ENCODE assay signal across 14 cellular contexts in the genomic region with DNA sequence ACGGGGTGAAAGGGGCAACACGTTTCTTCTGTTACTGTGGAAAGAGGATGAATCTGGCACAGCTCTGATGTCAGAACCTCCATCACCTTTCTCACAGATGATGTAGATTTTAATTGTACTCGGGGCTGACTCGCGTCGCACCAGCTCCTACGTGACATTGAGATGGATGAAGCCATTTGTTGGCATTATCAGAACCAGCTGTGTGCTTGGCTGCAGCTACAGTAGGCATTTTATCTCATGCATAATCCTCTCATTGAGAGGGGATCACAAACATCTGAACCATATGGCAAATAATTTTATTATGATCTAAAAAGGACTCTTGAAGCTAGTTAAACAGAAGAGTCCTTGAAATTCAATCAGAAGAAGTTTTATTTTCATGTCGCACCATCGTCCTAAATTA.
"Had no signal": no experiment of that assay in that cellular context is flagged by ENCODE, and none has a peak within 500 bp of the region (broad histone marks: within the 10 kb centered on the region; RNA-seq: fewer than 3 reads in every experiment).

No MANE protein-coding gene starts in this region.

- H3K36me3 ChIP-seq: esophagus squamous epithelium had no signal

- H3K9me3 ChIP-seq: esophagus squamous epithelium had no signal

- H3K4me3 ChIP-seq: esophagus squamous epithelium had no signal

- H3K4me1 ChIP-seq: esophagus squamous epithelium, foreskin keratinocyte had no signal

- H3K4me1 Mint-ChIP-seq: activated CD4-positive, alpha-beta T cell treated with anti-CD3 and anti-CD28 coated beads for 36 hours had no signal

- H3K27ac ChIP-seq: esophagus squamous epithelium, foreskin keratinocyte, VCaP had no signal

- DNase-seq: activated CD4-positive, alpha-beta T cell treated with anti-CD3 and anti-CD28 coated beads for 36 hours; activated CD8-positive, alpha-beta T cell treated with anti-CD3 and anti-CD28 coated beads, Interleukin-2, amount 10 ng/mL, durations not matched to agents 7 days and 5 days; activated naive CD4-positive, alpha-beta T cell treated with Interleukin-2 at 50 U/mL for 16 hours; esophagus squamous epithelium; foreskin keratinocyte; head of caudate nucleus; stimulated activated CD4-positive, alpha-beta T cell treated with anti-CD3 and anti-CD28 coated beads, Interleukin-2, amount 100 ng/mL, for 48 hours; stimulated activated CD8-positive, alpha-beta memory T cell treated with anti-CD3 and anti-CD28 coated beads, Interleukin-4, amount 100 ng/mL, for 48 hours; T1000 had no signal

- H3K27me3 Mint-ChIP-seq: activated CD4-positive, alpha-beta T cell treated with anti-CD3 and anti-CD28 coated beads for 36 hours; natural killer cell treated with Interleukin-12 subunit alpha and Interleukin-12 subunit beta and Interleukin-15 and Interleukin-18, amount 100 ng/mL, for 72 hours; stimulated activated naive CD8-positive, alpha-beta T cell treated with anti-CD3 and anti-CD28 coated beads, Interleukin-15, Interleukin-2, amounts not matched to agents 100 ng/mL and 50 ng/mL, for 24 hours had no signal

- H3K36me3 Mint-ChIP-seq: natural killer cell treated with Interleukin-12 subunit alpha and Interleukin-12 subunit beta and Interleukin-15 and Interleukin-18, amount 100 ng/mL, for 72 hours had no signal

- H3K27ac Mint-ChIP-seq: activated CD4-positive, alpha-beta T cell treated with anti-CD3 and anti-CD28 coated beads for 36 hours; activated CD8-positive, alpha-beta T cell treated with anti-CD3 and anti-CD28 coated beads, Interleukin-2, amount 10 ng/mL, durations not matched to agents 7 days and 5 days; activated T-helper 1 cell treated with anti-CD3 and anti-CD28 coated beads, Interleukin-12 subunit alpha, Interleukin-12 subunit beta, Interleukin-2, Interleukin-4 antibody, amounts not matched to agents 30 ng/mL and 10 ng/mL and 1 ng/mL, durations not matched to agents 14 hours and 24 hours and 36 hours; natural killer cell treated with Interleukin-12 subunit alpha and Interleukin-12 subunit beta and Interleukin-15 and Interleukin-18, amount 100 ng/mL, for 72 hours; stimulated activated naive CD8-positive, alpha-beta T cell treated with anti-CD3 and anti-CD28 coated beads, Interleukin-15, Interleukin-2, amounts not matched to agents 100 ng/mL and 50 ng/mL, for 24 hours had no signal

- H3K4me3 Mint-ChIP-seq: activated CD4-positive, alpha-beta T cell treated with anti-CD3 and anti-CD28 coated beads for 36 hours; activated CD8-positive, alpha-beta T cell treated with anti-CD3 and anti-CD28 coated beads, Interleukin-2, amount 10 ng/mL, durations not matched to agents 7 days and 5 days; activated T-helper 1 cell treated with anti-CD3 and anti-CD28 coated beads, Interleukin-12 subunit alpha, Interleukin-12 subunit beta, Interleukin-2, Interleukin-4 antibody, amounts not matched to agents 30 ng/mL and 10 ng/mL and 1 ng/mL, durations not matched to agents 14 hours and 24 hours and 36 hours; natural killer cell treated with Interleukin-12 subunit alpha and Interleukin-12 subunit beta and Interleukin-15 and Interleukin-18, amount 100 ng/mL, for 72 hours; stimulated activated naive CD8-positive, alpha-beta T cell treated with anti-CD3 and anti-CD28 coated beads, Interleukin-15, Interleukin-2, amounts not matched to agents 100 ng/mL and 50 ng/mL, for 24 hours had no signal

- ATAC-seq: activated CD4-positive, alpha-beta T cell treated with anti-CD3 and anti-CD28 coated beads for 36 hours; activated CD8-positive, alpha-beta T cell treated with anti-CD3 and anti-CD28 coated beads, Interleukin-2, amount 10 ng/mL, durations not matched to agents 7 days and 5 days; foreskin keratinocyte; left lobe of liver; natural killer cell treated with Interleukin-12 subunit alpha and Interleukin-12 subunit beta and Interleukin-15 and Interleukin-18, amount 100 ng/mL, for 72 hours had no signal

- H3K27me3 ChIP-seq: esophagus squamous epithelium had no signal

- H3K9me3 Mint-ChIP-seq: activated T-helper 1 cell treated with anti-CD3 and anti-CD28 coated beads, Interleukin-12 subunit alpha, Interleukin-12 subunit beta, Interleukin-2, Interleukin-4 antibody, amounts not matched to agents 30 ng/mL and 10 ng/mL and 1 ng/mL, durations not matched to agents 14 hours and 24 hours and 36 hours; stimulated activated naive CD8-positive, alpha-beta T cell treated with anti-CD3 and anti-CD28 coated beads, Interleukin-15, Interleukin-2, amounts not matched to agents 100 ng/mL and 50 ng/mL, for 24 hours had no signal
